Comparison of ENCODE assay signal across 11 cellular contexts in the genomic region with DNA sequence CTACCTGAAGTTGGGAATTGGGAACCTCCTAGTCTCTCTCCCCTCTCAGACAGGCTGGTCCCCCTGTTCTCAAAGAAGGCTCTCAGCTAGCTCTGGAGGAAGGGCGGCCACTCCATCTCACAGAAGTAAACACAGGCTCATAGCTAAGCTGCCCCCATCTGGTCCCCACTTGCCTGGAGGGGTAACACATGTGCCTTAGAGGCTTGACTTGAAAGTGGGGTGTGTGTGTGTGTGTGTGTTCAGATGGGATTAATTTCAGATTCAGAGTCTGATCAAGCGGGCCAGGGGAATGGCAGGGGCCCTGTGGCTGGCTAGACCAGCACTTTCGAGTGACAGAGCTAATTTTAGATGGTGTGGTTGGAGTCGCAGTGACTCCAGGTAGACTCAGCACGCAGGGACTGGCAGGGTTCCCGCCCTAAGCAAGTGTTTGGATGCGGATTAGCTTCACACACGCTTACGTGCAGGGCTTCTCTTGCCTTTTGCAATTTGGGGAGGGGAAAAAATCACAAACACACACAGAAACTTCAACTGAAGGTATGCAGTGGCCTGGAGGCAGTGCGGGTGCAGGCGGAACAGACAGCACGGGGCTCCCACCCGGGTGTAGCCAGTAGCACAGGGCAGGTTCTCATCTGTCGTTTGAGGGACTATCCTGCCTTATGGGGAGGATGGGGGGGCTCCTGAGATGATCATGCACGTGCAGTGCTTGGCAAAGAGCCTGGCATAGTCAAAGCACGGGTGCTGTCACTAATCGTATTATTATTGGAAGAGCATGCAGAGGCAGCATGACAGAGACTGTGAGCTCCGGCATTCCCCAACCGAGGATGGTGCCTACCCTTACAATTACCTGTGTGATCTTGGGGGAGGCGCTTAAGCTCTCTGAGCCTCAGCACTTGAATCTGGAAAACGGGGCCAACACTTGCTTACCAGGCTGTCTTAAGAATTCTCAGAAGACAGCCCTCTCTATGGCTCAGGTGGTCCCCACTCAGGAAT. TPM values are rescaled to one million over a fixed set of nuclear protein-coding genes. Genes with fewer than 3 reads are reported as not detected.
DNase-seq lines count a peak whose midpoint lies in the region; ATAC-seq and TF ChIP-seq lines count a peak whose summit lies in the region.
"Had no signal": no experiment of that assay in that cellular context is flagged by ENCODE, and none has a peak within 500 bp of the region (broad histone marks: within the 10 kb centered on the region; RNA-seq: fewer than 3 reads in every experiment).

No MANE protein-coding gene starts in this region.

- no peak overlapping the region for H3K4me2 ChIP-seq in Karpas-422 (ENCODE audit: low read depth, low read length, poor library complexity, severe bottlenecking)

- no peaks in the 10 kb centered on the region for H3K9me2 ChIP-seq in Karpas-422 (replicated peaks; ENCODE audit: insufficient read depth, low read length)

- in situ Hi-C loops in transverse colon (cut with MboI; ENCODE audit: low pct_ligation_motif_present in 1 of 4, low pct_unique_long_range_greater_than_20kb in 1 of 4, low sequenced_read_pairs in 3 of 4): no loop called here

- no peaks in the 10 kb centered on the region for H3K36me3 Mint-ChIP-seq in WTC11

- H3K4me1 Mint-ChIP-seq in WTC11: peaks cover 42% of the 10 kb centered on the region

- CTCF ChIA-PET in WTC11 (lab: Charles Lee): interaction anchor here (0.9 to 7.9 kb wide), 23 partner anchors 7 to 329 kb away, joined by 3 to 84 read pairs (median 4); no protein-coding TSS in a partner anchor

- TF ChIP-seq EP300 in transverse colon (IDR thresholded peaks at IDR 0.05; ENCODE audit: low read depth): no peak

- TF ChIP-seq POLR2A in transverse colon (IDR thresholded peaks at IDR 0.05): no peak

- DNase-seq in NCI-H345 (lab: John Stamatoyannopoulos, UW): peak; percentile 28
- no peak for DNase-seq in NCI-H345 treated with DMSO at 0.1 percent for 48 hours (lab: John Stamatoyannopoulos, UW; ENCODE audit: unreplicated experiment)
- DNase-seq in WTC11 (ENCODE audit: low spot score): no peak
- no peak for DNase-seq in left lung
- DNase-seq in transverse colon: no peak
- DNase-seq in NCI-H1436 treated with DMSO at 0.1 percent for 48 hours (lab: John Stamatoyannopoulos, UW): no peak
- DNase-seq in SIG-M5 (lab: John Stamatoyannopoulos, UW): no peak
- no peak for DNase-seq in Karpas-422

- 67% methylated on average over 21 of the region's 21 CpGs; no CpG with 5 or more reads in 1 of the 2 donors for WGBS in transverse colon (ENCODE audit: low coverage in 1 of 2), 2 donors

- H3K79me2 ChIP-seq in Karpas-422 (ENCODE audit: low read length): no peaks in the 10 kb centered on the region

- no peak overlapping the region for H3K9ac ChIP-seq in Karpas-422 (ENCODE audit: low read length)

- ATAC-seq in WTC11: no peak
- ATAC-seq in left lung: peak; percentile 21

- H3K9me3 ChIP-seq in left lung (no peaks in the 10 kb centered on the region), transverse colon (no peaks in the 10 kb centered on the region), Karpas-422 (ENCODE audit: low read length) (no peaks in the 10 kb centered on the region)

- intact Hi-C loops in left lung (cut with DNase I): no loop called here
- intact Hi-C loops in transverse colon (cut with DNase I; ENCODE audit: low total_unique reads): loop anchor here (1.0 kb wide), 1 partner anchor 28 kb away; no protein-coding TSS in a partner anchor

- peaks cover 0 to 12% of the 10 kb centered on the region in 2 donors for H3K27me3 ChIP-seq in left lung
- H3K27me3 ChIP-seq in transverse colon: no peaks in the 10 kb centered on the region
- no peaks in the 10 kb centered on the region for H3K27me3 ChIP-seq in Karpas-422 (ENCODE audit: low read length)

- no peak for TF ChIP-seq CTCF in WTC11 (IDR thresholded peaks at IDR 0.05)
- no peak for TF ChIP-seq CTCF in left lung (IDR thresholded peaks at IDR 0.05)
- TF ChIP-seq CTCF in transverse colon (IDR thresholded peaks at IDR 0.05): no peak

- H3K4me3 Mint-ChIP-seq in WTC11: no peak overlapping the region
- H3K4me3 Mint-ChIP-seq: T-helper 1 cell treated with Interleukin-12 subunit alpha and Interleukin-12 subunit beta and Interleukin-4 antibody, amounts not matched to agents 30 μg/mL and 1 μg/mL, for 36 hours had no signal

- peak overlapping the region; percentile 52; the same call in 1 of the 2 replicates for H3K27ac Mint-ChIP-seq in WTC11
- H3K27ac Mint-ChIP-seq: T-helper 1 cell treated with Interleukin-12 subunit alpha and Interleukin-12 subunit beta and Interleukin-4 antibody, amounts not matched to agents 30 μg/mL and 1 μg/mL, for 36 hours had no signal

- H3K4me1 ChIP-seq in left lung (peaks cover 13 to 35% of the 10 kb centered on the region in 2 donors), transverse colon (peaks cover 49 to 54% (median 52%) of the 10 kb centered on the region in 4 donors), Karpas-422 (ENCODE audit: low read length) (peaks cover 17% of the 10 kb centered on the region)

- H3K4me3 ChIP-seq in left lung (no peak overlapping the region), transverse colon (peak overlapping the region in 1 of 4 donors; percentile 31), Karpas-422 (ENCODE audit: low read length) (no peak overlapping the region)

- H3K36me3 ChIP-seq in left lung (no peaks in the 10 kb centered on the region), transverse colon (no peaks in the 10 kb centered on the region), Karpas-422 (ENCODE audit: insufficient read depth, low read length) (no peaks in the 10 kb centered on the region)

- H3K27ac ChIP-seq in left lung (no peak overlapping the region), transverse colon (peak overlapping the region; percentile 18 to 63 (median 52)), Karpas-422 (ENCODE audit: low read length) (no peak overlapping the region)

- no peaks in the 10 kb centered on the region for H3K9me3 Mint-ChIP-seq in WTC11
- H3K9me3 Mint-ChIP-seq: T-helper 1 cell treated with Interleukin-12 subunit alpha and Interleukin-12 subunit beta and Interleukin-4 antibody, amounts not matched to agents 30 μg/mL and 1 μg/mL, for 36 hours had no signal

- H2AFZ ChIP-seq in Karpas-422 (ENCODE audit: low read length): no peak overlapping the region

- H3K27me3 Mint-ChIP-seq in WTC11 (ENCODE audit: low read depth): peaks cover 10% of the 10 kb centered on the region; the same call in 1 of the 2 replicates

- no peaks in the 10 kb centered on the region for H4K20me1 ChIP-seq in Karpas-422 (ENCODE audit: insufficient read depth, low read depth, low read length)

- POLR2A ChIA-PET in WTC11 (lab: Charles Lee): no interaction called here

TF ChIP-seq in WTC11, 78 proteins besides CTCF, POLR2A, EP300 and RAD21 (continues in another document):
- no peak for TF ChIP-seq SP1 (CRISPR knock-in tag; conservative IDR thresholded peaks at IDR 0.05)
- no peak for TF ChIP-seq GABPB1 (CRISPR knock-in tag; IDR thresholded peaks at IDR 0.05)
- TF ChIP-seq IRF2 (CRISPR knock-in tag; IDR thresholded peaks at IDR 0.05; ENCODE audit: borderline replicate concordance, low read depth): no peak
- TF ChIP-seq, protein P1, sequence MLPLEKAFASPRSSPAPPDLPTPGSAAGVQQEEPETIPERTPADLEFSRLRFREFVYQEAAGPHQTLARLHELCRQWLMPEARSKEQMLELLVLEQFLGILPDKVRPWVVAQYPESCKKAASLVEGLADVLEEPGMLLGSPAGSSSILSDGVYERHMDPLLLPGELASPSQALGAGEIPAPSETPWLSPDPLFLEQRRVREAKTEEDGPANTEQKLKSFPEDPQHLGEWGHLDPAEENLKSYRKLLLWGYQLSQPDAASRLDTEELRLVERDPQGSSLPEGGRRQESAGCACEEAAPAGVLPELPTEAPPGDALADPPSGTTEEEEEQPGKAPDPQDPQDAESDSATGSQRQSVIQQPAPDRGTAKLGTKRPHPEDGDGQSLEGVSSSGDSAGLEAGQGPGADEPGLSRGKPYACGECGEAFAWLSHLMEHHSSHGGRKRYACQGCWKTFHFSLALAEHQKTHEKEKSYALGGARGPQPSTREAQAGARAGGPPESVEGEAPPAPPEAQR (CRISPR knock-in tag; IDR thresholded peaks at IDR 0.05): no peak
- no peak for TF ChIP-seq HMGXB4 (CRISPR knock-in tag; IDR thresholded peaks at IDR 0.05)
- TF ChIP-seq NFATC4 (CRISPR knock-in tag; IDR thresholded peaks at IDR 0.05): no peak
- TF ChIP-seq, protein P2, sequence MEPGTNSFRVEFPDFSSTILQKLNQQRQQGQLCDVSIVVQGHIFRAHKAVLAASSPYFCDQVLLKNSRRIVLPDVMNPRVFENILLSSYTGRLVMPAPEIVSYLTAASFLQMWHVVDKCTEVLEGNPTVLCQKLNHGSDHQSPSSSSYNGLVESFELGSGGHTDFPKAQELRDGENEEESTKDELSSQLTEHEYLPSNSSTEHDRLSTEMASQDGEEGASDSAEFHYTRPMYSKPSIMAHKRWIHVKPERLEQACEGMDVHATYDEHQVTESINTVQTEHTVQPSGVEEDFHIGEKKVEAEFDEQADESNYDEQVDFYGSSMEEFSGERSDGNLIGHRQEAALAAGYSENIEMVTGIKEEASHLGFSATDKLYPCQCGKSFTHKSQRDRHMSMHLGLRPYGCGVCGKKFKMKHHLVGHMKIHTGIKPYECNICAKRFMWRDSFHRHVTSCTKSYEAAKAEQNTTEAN (CRISPR knock-in tag; IDR thresholded peaks at IDR 0.05): no peak

RNA-seq across cellular contexts. Expression of gene EDN2, which starts 1.3 kb away (rescaled TPM):
- total RNA-seq in WTC11 (2021): 0.33 to 0.39 TPM in 2 of 3 replicates, not detected in the other
- total RNA-seq in left lung: 1 to 10 TPM in 1 of 2 donors, not detected in 1; 4.0 TPM
- total RNA-seq in transverse colon: 10 to 100 TPM in 2 of 4 donors, 1 to 10 TPM in 2; 3.8 to 15.7 (median 10.3) TPM
- not detected in 2 replicates for total RNA-seq in Karpas-422 (2014; rRNA removed; shearing (Covaris generic); ENCODE audit: low replicate concordance)
- total RNA-seq: omental fat pad, temporal lobe had no signal

Comparison
In these comparisons a context has a peak if more than half of its experiments do, and no peak if none do; other contexts are left out.
1. H3K27ac ChIP-seq: peak in transverse colon (4 of 4); none in left lung (0 of 2) and Karpas-422 (single experiment).